13 cellular contexts compared by ENCODE assay signal in the genomic region with DNA sequence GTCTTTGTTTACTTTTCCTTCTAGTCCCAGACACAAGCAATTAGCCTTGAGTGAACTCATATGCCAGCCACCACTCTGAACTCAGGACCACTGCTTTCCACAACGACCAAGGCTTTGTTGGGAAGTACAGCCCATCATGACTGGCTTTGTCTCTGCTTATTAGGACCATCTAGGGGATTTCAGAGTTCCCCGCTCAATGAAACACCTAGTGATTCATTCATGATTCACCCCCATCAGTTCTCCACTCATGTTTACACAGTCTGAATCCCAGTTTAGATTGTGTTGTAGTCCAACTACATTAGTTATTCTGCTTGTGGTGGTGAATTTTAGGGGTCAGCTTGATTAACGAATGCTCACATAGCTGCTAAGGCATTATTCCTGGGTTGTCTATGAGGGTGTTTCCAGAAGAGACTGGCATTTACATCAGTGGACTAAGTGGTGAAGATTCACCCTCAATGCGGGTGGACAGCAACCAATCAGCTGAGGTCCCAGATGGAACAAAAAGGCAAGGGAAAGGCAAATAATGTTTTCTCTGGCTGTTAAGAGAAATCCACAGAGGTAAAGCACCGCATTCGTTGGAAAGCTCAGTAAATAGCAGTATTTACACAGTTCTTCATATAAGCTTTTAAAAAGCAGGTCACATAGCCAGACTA.
A peak's percentile ranks its signal among the peaks of the same experiment; 100 is the strongest.
DNase-seq lines count a peak whose midpoint lies in the region; ATAC-seq, FAIRE-seq and TF ChIP-seq lines count a peak whose summit lies in the region.
"Had no signal": no experiment of that assay in that cellular context is flagged by ENCODE, and none has a peak within 500 bp of the region (broad histone marks: within the 10 kb centered on the region; RNA-seq: fewer than 3 reads in every experiment).

No MANE protein-coding gene starts in this region.

- BruUV-seq in PC-3 (replicated peaks; lab: Mats Ljungman, UMichigan): no TSS peak

- H2BK5ac ChIP-seq in H1 (ENCODE audit: low read depth, low read length): no peak overlapping the region

- no peak for FAIRE-seq in H1 (lab: Jason Lieb, UNC)

- H4K91ac ChIP-seq in H1 (replicated peaks; ENCODE audit: insufficient read length, low read length): no peak overlapping the region

- WGBS in H1 (ENCODE audit: extremely low coverage in 1 of 2, insufficient coverage in 1 of 2, insufficient read length in 1 of 2, insufficient replicate concordance in 2 of 2, low coverage in 1 of 2, low lambda C conversion rate in 2 of 2, missing lambda C conversion rate in 1 of 2), 2 experiments: 98% methylated on average over 6 of the region's 6 CpGs; no CpG with 5 or more reads in 1 of the 2 experiments

- peak; percentile 94 for ATAC-seq in PC-3
- no peak for ATAC-seq in esophagus mucosa
- no peak for ATAC-seq in left lobe of liver

- H2BK12ac ChIP-seq in H1 (ENCODE audit: low read depth, low read length): no peak overlapping the region

- H3F3A ChIP-seq in PC-3 (ENCODE audit: low read length, unreplicated experiment): no peaks in the 10 kb centered on the region

- H4K5ac ChIP-seq in H1 (ENCODE audit: insufficient read length, low read depth, low read length): no peak overlapping the region

- H3K23ac ChIP-seq in H1 (ENCODE audit: insufficient read length): no peak overlapping the region

- H3K9me3 ChIP-seq in PC-3 (ENCODE audit: low read length) (no peaks in the 10 kb centered on the region), H1 (ENCODE audit: insufficient read depth in 2 of 2, low read depth in 1 of 2, low read length in 1 of 2) (no peaks in the 10 kb centered on the region)

- no peak overlapping the region for H3K4me3 ChIP-seq in PC-3 (ENCODE audit: low read length)
- no peak overlapping the region for H3K4me3 ChIP-seq in H1 (ENCODE audit: extremely low read depth in 1 of 4, insufficient read depth in 2 of 4, low read depth in 3 of 4, low read length in 4 of 4)

- no peak overlapping the region for H3K9ac ChIP-seq in PC-3 (ENCODE audit: low read length)
- no peak overlapping the region; a peak in 1 of 7 replicates for H3K9ac ChIP-seq in H1 (replicated peaks in 1 of 4; ENCODE audit: extremely low read depth in 1 of 4, low read depth in 3 of 4, low read length in 3 of 4)

- no peak overlapping the region for H3K4ac ChIP-seq in H1 (replicated peaks; ENCODE audit: insufficient read length, low read depth, low read length)

- no peak overlapping the region for H2BK20ac ChIP-seq in H1 (ENCODE audit: low read length)

- H3K23me2 ChIP-seq in H1 (ENCODE audit: low read depth, low read length): no peaks in the 10 kb centered on the region; the same call in 1 of the 2 replicates

- TF ChIP-seq POLR2A in H1 (IDR thresholded peaks at IDR 0.05; ENCODE audit: control extremely low read depth in 1 of 2, low read depth in 2 of 2, low read length in 2 of 2): no peak

- H3K27me3 ChIP-seq in PC-3 (ENCODE audit: low read length) (no peaks in the 10 kb centered on the region), H1 (replicated peaks in 1 of 4; ENCODE audit: control insufficient read depth in 3 of 4, extremely low read depth in 1 of 4, insufficient read depth in 3 of 4, low read length in 3 of 4) (no peaks in the 10 kb centered on the region)

- no peak for TF ChIP-seq RAD21 in H1 (IDR thresholded peaks at IDR 0.05 in 1 of 2, conservative IDR thresholded peaks at IDR 0.05 in 1 of 2; ENCODE audit: low read depth in 2 of 2, low read length in 2 of 2)

- H3K14ac ChIP-seq in H1 (ENCODE audit: insufficient read length): no peak overlapping the region

- no peak overlapping the region for H2BK15ac ChIP-seq in H1 (ENCODE audit: low read length)

- H3K9me2 ChIP-seq in PC-3 (replicated peaks; ENCODE audit: low read length): no peaks in the 10 kb centered on the region

- no peaks in the 10 kb centered on the region for H3K79me1 ChIP-seq in H1 (ENCODE audit: low read depth, low read length)

- no peak overlapping the region for H3K56ac ChIP-seq in H1 (replicated peaks; ENCODE audit: insufficient read length, low read depth, low read length)

- TF ChIP-seq CTCF in PC-3 (conservative IDR thresholded peaks at IDR 0.05; ENCODE audit: low read depth, low read length) (no peak), H1 (IDR thresholded peaks at IDR 0.05; ENCODE audit: control extremely low read depth in 1 of 3, insufficient read depth in 1 of 3, low read depth in 1 of 3, low read length in 3 of 3) (no peak)

- H2AFZ ChIP-seq in PC-3 (ENCODE audit: low read length) (no peak overlapping the region), H1 (ENCODE audit: low read length) (0 out of 2 replicates have a peak overlapping the region, but pooled peaks have one; percentile 25)

- peak overlapping the region; percentile 59 for H3K4me2 ChIP-seq in PC-3 (ENCODE audit: low read length)
- no peak overlapping the region for H3K4me2 ChIP-seq in H1 (ENCODE audit: insufficient read depth in 1 of 2, low read depth in 2 of 2, low read length in 2 of 2)

- H3K79me2 ChIP-seq in PC-3 (ENCODE audit: low read length): no peaks in the 10 kb centered on the region
- no peaks in the 10 kb centered on the region for H3K79me2 ChIP-seq in H1 (ENCODE audit: control insufficient read depth in 1 of 2, insufficient read depth in 2 of 2, low read length in 2 of 2)

- no peak overlapping the region for H4K8ac ChIP-seq in H1 (ENCODE audit: extremely low read depth, insufficient read depth, low read length)

- CTCF ChIA-PET in PC-3 (lab: Charles Lee) (no interaction called here), H1 (lab: Charles Lee; ENCODE audit: partially characterized antibody) (interaction anchor here (0.7 kb wide), 1 partner anchor 445 kb away, joined by 3 read pairs; no protein-coding TSS in a partner anchor)

- DNase-seq in EL (peak; percentile 72), PC-3 (peak; percentile 83), H1 (ENCODE audit: low read depth in 1 of 2, low spot score in 2 of 2) (no peak), renal cortical epithelial cell (ENCODE audit: low read depth) (peak; percentile 91), left lobe of liver (ENCODE audit: low spot score) (no peak)
- DNase-seq in activated CD4-positive, alpha-beta T cell treated with anti-CD3 and anti-CD28 coated beads for 4 hours: no peak
- DNase-seq: activated CD4-positive, alpha-beta T cell treated with anti-CD3 and anti-CD28 coated beads, Interleukin-2, amount 50 U/mL, for 1 hour; activated naive CD4-positive, alpha-beta T cell treated with Interleukin-2 at 50 U/mL for 16 hours; NCI-H1092; NCI-H774; stimulated activated CD8-positive, alpha-beta memory T cell treated with anti-CD3 and anti-CD28 coated beads, Interleukin-4, amount 100 ng/mL, for 48 hours; SW 1271 had no signal

- intact Hi-C loops in PC-3 (cut with micrococcal nuclease): loop anchor here (10.0 kb wide), 1 partner anchor 1415 kb away; no protein-coding TSS in a partner anchor

- POLR2A ChIA-PET in PC-3 (lab: Charles Lee; ENCODE audit: unreplicated experiment) (no interaction called here), H1 (lab: Charles Lee; ENCODE audit: partially characterized antibody) (no interaction called here)

- H3K36me3 ChIP-seq in PC-3 (ENCODE audit: low read depth, low read length) (no peaks in the 10 kb centered on the region), H1 (ENCODE audit: control insufficient read depth in 2 of 4, insufficient read depth in 4 of 4, low read length in 3 of 4) (no peaks in the 10 kb centered on the region)

- H3K27ac ChIP-seq in PC-3 (ENCODE audit: low read length) (peak overlapping the region; percentile 63), H1 (ENCODE audit: low read depth, low read length) (no peak overlapping the region)

- H3K4me1 ChIP-seq in PC-3 (ENCODE audit: insufficient read depth, low read length) (peaks cover 34% of the 10 kb centered on the region), H1 (replicated peaks in 1 of 4; ENCODE audit: control insufficient read depth in 3 of 4, insufficient read depth in 4 of 4, low read length in 3 of 4) (no peaks in the 10 kb centered on the region)

- H3K18ac ChIP-seq in H1 (ENCODE audit: extremely low read depth, low read length): no peak overlapping the region

- no peak overlapping the region for H2AK5ac ChIP-seq in H1 (ENCODE audit: low read depth, low read length)

- H2BK120ac ChIP-seq in H1 (replicated peaks; ENCODE audit: low read depth, low read length): no peak overlapping the region

- H4K20me1 ChIP-seq in PC-3 (ENCODE audit: low read length) (no peaks in the 10 kb centered on the region), H1 (replicated peaks in 1 of 2; ENCODE audit: control insufficient read depth in 1 of 2, insufficient read depth in 2 of 2, low read length in 2 of 2) (no peaks in the 10 kb centered on the region)

- TF ChIP-seq EP300 in H1 (IDR thresholded peaks at IDR 0.05; ENCODE audit: borderline replicate concordance in 1 of 2, low read depth in 2 of 2, low read length in 2 of 2): no peak

TF ChIP-seq in H1, 55 proteins besides CTCF, POLR2A, EP300 and RAD21:
- no peak for TF ChIP-seq HDAC2 (IDR thresholded peaks at IDR 0.05; ENCODE audit: borderline replicate concordance in 1 of 2, low read depth in 2 of 2, low read length in 2 of 2)
- TF ChIP-seq GABPA (IDR thresholded peaks at IDR 0.05; ENCODE audit: borderline replicate concordance, insufficient read depth, low read length): no peak
- TF ChIP-seq JUND (IDR thresholded peaks at IDR 0.05; ENCODE audit: low read length): no peak
- no peak for TF ChIP-seq SIN3A (conservative IDR thresholded peaks at IDR 0.05 in 1 of 2, IDR thresholded peaks at IDR 0.05 in 1 of 2; ENCODE audit: low read depth in 1 of 2, low read length in 2 of 2)
- no peak for TF ChIP-seq TBP (IDR thresholded peaks at IDR 0.05; ENCODE audit: low read depth, low read length)
- no peak for TF ChIP-seq EZH2 (IDR thresholded peaks at IDR 0.05; ENCODE audit: low read depth, low read length, severe bottlenecking)
- TF ChIP-seq YY1 (IDR thresholded peaks at IDR 0.05; ENCODE audit: low read depth, low read length): no peak
- TF ChIP-seq EGR1 (IDR thresholded peaks at IDR 0.05; ENCODE audit: borderline replicate concordance, low read depth, low read length): no peak
- TF ChIP-seq KDM1A (IDR thresholded peaks at IDR 0.05; ENCODE audit: borderline replicate concordance, low read length): no peak
- no peak for TF ChIP-seq CREB1 (IDR thresholded peaks at IDR 0.05)
- TF ChIP-seq JUN (IDR thresholded peaks at IDR 0.05; ENCODE audit: low read depth, low read length): no peak
- TF ChIP-seq CTBP2 (IDR thresholded peaks at IDR 0.05; ENCODE audit: borderline replicate concordance, insufficient read depth, insufficient read length, low read length): no peak
- no peak for TF ChIP-seq CBX8 (IDR thresholded peaks at IDR 0.05; ENCODE audit: borderline replicate concordance, low read depth, low read length)
- no peak for TF ChIP-seq GTF2F1 (IDR thresholded peaks at IDR 0.05; ENCODE audit: borderline replicate concordance, low read depth, low read length)
- TF ChIP-seq TEAD4 (IDR thresholded peaks at IDR 0.05; ENCODE audit: low read depth, low read length): no peak
- no peak for TF ChIP-seq FOSL1 (IDR thresholded peaks at IDR 0.05; ENCODE audit: insufficient read depth, low read depth, low read length)
- TF ChIP-seq BRCA1 (IDR thresholded peaks at IDR 0.05; ENCODE audit: low read depth, low read length): no peak

Comparison
In these comparisons a context has a peak if more than half of its experiments do, and no peak if none do; other contexts are left out.
1. DNase-seq: peak in EL (single experiment), PC-3 (single experiment) and renal cortical epithelial cell (single experiment); none in H1 (0 of 2), activated CD4-positive, alpha-beta T cell treated with anti-CD3 and anti-CD28 coated beads for 4 hours (0 of 2) and left lobe of liver (single experiment).